1 cellular context compared by ENCODE assay signal in the genomic region with DNA sequence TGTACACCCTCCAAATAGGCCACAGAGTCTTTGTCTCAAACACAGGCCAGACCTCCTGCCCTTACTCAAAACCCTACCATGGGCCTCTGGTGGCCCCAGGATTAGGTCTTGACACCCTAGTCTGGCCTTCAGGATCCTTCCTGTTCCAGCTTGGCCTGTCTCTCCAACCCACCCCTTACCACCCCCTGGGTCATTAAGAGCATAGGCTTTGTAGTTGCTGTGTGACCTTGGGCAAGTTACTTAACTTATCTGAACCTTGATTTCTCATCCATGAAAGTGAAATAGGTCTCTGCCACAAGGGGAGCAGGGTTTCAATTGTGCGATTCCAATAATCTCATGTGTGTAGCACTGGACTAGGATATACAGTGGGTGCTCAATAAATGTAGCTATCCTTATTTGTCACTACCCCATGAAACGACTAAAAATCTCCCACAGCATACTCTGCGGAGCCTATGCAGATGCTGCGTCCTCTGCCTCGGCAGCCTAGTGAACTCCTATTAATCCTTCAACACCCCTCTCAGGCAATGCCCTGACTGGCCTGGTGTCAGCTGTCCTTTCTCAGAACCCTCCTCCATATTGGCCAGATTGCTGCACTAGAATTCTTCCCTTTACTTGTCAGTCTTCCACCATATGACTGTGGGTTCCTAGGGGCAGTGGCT.
TF ChIP-seq lines count a peak whose summit lies in the region.

No MANE protein-coding gene starts in this region.

TF ChIP-seq in K562, 482 proteins besides CTCF, POLR2A, EP300 and RAD21:
- TF ChIP-seq ZNF75A (CRISPR knock-in tag; IDR thresholded peaks at IDR 0.05) (no peak), ZFX (CRISPR knock-in tag; IDR thresholded peaks at IDR 0.05) (0 out of 2 replicates have a peak, but pooled peaks have one; percentile 24), RBM34 (IDR thresholded peaks at IDR 0.05; ENCODE audit: borderline replicate concordance, insufficient read depth, low read length) (no peak), SMARCE1 (IDR thresholded peaks at IDR 0.05) (no peak), RBM25 (IDR thresholded peaks at IDR 0.05; ENCODE audit: low read depth, low read length, severe bottlenecking) (peak; percentile 89), PYGO2 (tag; IDR thresholded peaks at IDR 0.05) (no peak), CREB3L1 (IDR thresholded peaks at IDR 0.05; ENCODE audit: borderline replicate concordance, low read depth) (no peak), ZNF23 (CRISPR knock-in tag; IDR thresholded peaks at IDR 0.05) (no peak), CREB5 (CRISPR knock-in tag; IDR thresholded peaks at IDR 0.05) (no peak), ADNP (tag; IDR thresholded peaks at IDR 0.05) (peak; percentile 63; the same call in 1 of the 2 replicates), MEIS2 (IDR thresholded peaks at IDR 0.05; ENCODE audit: partially characterized antibody) (peak; percentile 45), ZKSCAN8 (CRISPR knock-in tag; IDR thresholded peaks at IDR 0.05) (peak; percentile 59; the same call in 1 of the 2 replicates), TFAM (CRISPR knock-in tag; conservative IDR thresholded peaks at IDR 0.05) (no peak), CC2D1A (IDR thresholded peaks at IDR 0.05) (no peak), SMARCC2 (IDR thresholded peaks at IDR 0.05; ENCODE audit: low read depth) (no peak), ZNF253 (CRISPR knock-in tag; conservative IDR thresholded peaks at IDR 0.05) (no peak), CBX3 (IDR thresholded peaks at IDR 0.05; ENCODE audit: borderline replicate concordance in 1 of 2, low read length in 2 of 2) (no peak), DMBX1 (CRISPR knock-in tag; IDR thresholded peaks at IDR 0.05; ENCODE audit: borderline replicate concordance) (no peak), ZC3H4 (CRISPR knock-in tag; IDR thresholded peaks at IDR 0.05; ENCODE audit: borderline replicate concordance) (0 out of 2 replicates have a peak, but pooled peaks have one; percentile 22), ZNF239 (CRISPR knock-in tag; IDR thresholded peaks at IDR 0.05) (no peak), SUPT5H (IDR thresholded peaks at IDR 0.05) (no peak), ARID2 (IDR thresholded peaks at IDR 0.05) (no peak), HNRNPUL1 (IDR thresholded peaks at IDR 0.05; ENCODE audit: low read length) (no peak), DACH1 (IDR thresholded peaks at IDR 0.05; ENCODE audit: partially characterized antibody) (no peak), HMGN3 (IDR thresholded peaks at IDR 0.05; ENCODE audit: borderline replicate concordance, extremely low read depth, insufficient read length, low read depth, low read length) (no peak), CEBPG (CRISPR knock-in tag; IDR thresholded peaks at IDR 0.05) (no peak), CEBPG (tag; conservative IDR thresholded peaks at IDR 0.05 in 1 of 2, IDR thresholded peaks at IDR 0.05 in 1 of 2) (no peak), E2F1 (CRISPR knock-in tag; IDR thresholded peaks at IDR 0.05) (0 out of 2 replicates have a peak, but pooled peaks have one; percentile 25), PHF21A (IDR thresholded peaks at IDR 0.05; ENCODE audit: borderline replicate concordance, low read depth) (peak; percentile 36; the same call in 1 of the 2 replicates), CHD2 (IDR thresholded peaks at IDR 0.05; ENCODE audit: low read depth, low read length) (no peak), TRIM28 (IDR thresholded peaks at IDR 0.05) (no peak), BCOR (IDR thresholded peaks at IDR 0.05) (peak; percentile 88), ZFP36 (IDR thresholded peaks at IDR 0.05; ENCODE audit: low read depth, low read length, partially characterized antibody) (peak; percentile 81), CHD4 (IDR thresholded peaks at IDR 0.05; ENCODE audit: insufficient read depth, insufficient replicate concordance, low read depth, low read length, poor library complexity, severe bottlenecking) (no peak), PBX2 (CRISPR knock-in tag; IDR thresholded peaks at IDR 0.05; ENCODE audit: low read depth) (no peak), PBX2 (tag; conservative IDR thresholded peaks at IDR 0.05; ENCODE audit: low read depth) (no peak), NCOR1 (IDR thresholded peaks at IDR 0.05) (no peak), MCM2 (IDR thresholded peaks at IDR 0.05; ENCODE audit: low read depth) (no peak), KDM1A (IDR thresholded peaks at IDR 0.05) (peak; percentile 29 to 78; a peak in 2 of 4 replicates), CREM (IDR thresholded peaks at IDR 0.05; ENCODE audit: low read depth) (no peak), ZNF217 (CRISPR knock-in tag; IDR thresholded peaks at IDR 0.05) (no peak), FOXA1 (IDR thresholded peaks at IDR 0.05; ENCODE audit: borderline replicate concordance) (no peak), ETV1 (tag; conservative IDR thresholded peaks at IDR 0.05; ENCODE audit: low read depth) (no peak), COPS2 (conservative IDR thresholded peaks at IDR 0.05) (no peak)
- TF ChIP-seq, protein P1, sequence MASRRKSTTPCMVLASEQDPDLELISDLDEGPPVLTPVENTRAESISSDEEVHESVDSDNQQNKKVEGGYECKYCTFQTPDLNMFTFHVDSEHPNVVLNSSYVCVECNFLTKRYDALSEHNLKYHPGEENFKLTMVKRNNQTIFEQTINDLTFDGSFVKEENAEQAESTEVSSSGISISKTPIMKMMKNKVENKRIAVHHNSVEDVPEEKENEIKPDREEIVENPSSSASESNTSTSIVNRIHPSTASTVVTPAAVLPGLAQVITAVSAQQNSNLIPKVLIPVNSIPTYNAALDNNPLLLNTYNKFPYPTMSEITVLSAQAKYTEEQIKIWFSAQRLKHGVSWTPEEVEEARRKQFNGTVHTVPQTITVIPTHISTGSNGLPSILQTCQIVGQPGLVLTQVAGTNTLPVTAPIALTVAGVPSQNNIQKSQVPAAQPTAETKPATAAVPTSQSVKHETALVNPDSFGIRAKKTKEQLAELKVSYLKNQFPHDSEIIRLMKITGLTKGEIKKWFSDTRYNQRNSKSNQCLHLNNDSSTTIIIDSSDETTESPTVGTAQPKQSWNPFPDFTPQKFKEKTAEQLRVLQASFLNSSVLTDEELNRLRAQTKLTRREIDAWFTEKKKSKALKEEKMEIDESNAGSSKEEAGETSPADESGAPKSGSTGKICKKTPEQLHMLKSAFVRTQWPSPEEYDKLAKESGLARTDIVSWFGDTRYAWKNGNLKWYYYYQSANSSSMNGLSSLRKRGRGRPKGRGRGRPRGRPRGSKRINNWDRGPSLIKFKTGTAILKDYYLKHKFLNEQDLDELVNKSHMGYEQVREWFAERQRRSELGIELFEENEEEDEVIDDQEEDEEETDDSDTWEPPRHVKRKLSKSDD (conservative IDR thresholded peaks at IDR 0.05; ENCODE audit: low read length): no peak
- TF ChIP-seq, protein P2, sequence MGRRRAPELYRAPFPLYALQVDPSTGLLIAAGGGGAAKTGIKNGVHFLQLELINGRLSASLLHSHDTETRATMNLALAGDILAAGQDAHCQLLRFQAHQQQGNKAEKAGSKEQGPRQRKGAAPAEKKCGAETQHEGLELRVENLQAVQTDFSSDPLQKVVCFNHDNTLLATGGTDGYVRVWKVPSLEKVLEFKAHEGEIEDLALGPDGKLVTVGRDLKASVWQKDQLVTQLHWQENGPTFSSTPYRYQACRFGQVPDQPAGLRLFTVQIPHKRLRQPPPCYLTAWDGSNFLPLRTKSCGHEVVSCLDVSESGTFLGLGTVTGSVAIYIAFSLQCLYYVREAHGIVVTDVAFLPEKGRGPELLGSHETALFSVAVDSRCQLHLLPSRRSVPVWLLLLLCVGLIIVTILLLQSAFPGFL (CRISPR knock-in tag; IDR thresholded peaks at IDR 0.05): no peak
- TF ChIP-seq, protein P3, sequence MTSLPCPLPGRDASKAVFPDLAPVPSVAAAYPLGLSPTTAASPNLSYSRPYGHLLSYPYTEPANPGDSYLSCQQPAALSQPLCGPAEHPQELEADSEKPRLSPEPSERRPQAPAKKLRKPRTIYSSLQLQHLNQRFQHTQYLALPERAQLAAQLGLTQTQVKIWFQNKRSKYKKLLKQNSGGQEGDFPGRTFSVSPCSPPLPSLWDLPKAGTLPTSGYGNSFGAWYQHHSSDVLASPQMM (CRISPR knock-in tag; IDR thresholded peaks at IDR 0.05): no peak
- TF ChIP-seq, protein P4, sequence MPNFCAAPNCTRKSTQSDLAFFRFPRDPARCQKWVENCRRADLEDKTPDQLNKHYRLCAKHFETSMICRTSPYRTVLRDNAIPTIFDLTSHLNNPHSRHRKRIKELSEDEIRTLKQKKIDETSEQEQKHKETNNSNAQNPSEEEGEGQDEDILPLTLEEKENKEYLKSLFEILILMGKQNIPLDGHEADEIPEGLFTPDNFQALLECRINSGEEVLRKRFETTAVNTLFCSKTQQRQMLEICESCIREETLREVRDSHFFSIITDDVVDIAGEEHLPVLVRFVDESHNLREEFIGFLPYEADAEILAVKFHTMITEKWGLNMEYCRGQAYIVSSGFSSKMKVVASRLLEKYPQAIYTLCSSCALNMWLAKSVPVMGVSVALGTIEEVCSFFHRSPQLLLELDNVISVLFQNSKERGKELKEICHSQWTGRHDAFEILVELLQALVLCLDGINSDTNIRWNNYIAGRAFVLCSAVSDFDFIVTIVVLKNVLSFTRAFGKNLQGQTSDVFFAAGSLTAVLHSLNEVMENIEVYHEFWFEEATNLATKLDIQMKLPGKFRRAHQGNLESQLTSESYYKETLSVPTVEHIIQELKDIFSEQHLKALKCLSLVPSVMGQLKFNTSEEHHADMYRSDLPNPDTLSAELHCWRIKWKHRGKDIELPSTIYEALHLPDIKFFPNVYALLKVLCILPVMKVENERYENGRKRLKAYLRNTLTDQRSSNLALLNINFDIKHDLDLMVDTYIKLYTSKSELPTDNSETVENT (CRISPR knock-in tag; IDR thresholded peaks at IDR 0.05): no peak
- TF ChIP-seq, protein P5, sequence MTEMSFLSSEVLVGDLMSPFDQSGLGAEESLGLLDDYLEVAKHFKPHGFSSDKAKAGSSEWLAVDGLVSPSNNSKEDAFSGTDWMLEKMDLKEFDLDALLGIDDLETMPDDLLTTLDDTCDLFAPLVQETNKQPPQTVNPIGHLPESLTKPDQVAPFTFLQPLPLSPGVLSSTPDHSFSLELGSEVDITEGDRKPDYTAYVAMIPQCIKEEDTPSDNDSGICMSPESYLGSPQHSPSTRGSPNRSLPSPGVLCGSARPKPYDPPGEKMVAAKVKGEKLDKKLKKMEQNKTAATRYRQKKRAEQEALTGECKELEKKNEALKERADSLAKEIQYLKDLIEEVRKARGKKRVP (CRISPR knock-in tag; IDR thresholded peaks at IDR 0.05): no peak
- TF ChIP-seq, protein P6, sequence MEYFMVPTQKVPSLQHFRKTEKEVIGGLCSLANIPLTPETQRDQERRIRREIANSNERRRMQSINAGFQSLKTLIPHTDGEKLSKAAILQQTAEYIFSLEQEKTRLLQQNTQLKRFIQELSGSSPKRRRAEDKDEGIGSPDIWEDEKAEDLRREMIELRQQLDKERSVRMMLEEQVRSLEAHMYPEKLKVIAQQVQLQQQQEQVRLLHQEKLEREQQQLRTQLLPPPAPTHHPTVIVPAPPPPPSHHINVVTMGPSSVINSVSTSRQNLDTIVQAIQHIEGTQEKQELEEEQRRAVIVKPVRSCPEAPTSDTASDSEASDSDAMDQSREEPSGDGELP (CRISPR knock-in tag; IDR thresholded peaks at IDR 0.05; ENCODE audit: borderline replicate concordance): peak; percentile 22; the same call in 1 of the 2 replicates
